24 cellular contexts compared by ENCODE assay signal in genomic region chr5:162995568-162995967, GRCh38.
DNase-seq lines count a peak whose midpoint lies in the region; ATAC-seq, FAIRE-seq and TF ChIP-seq lines count a peak whose summit lies in the region.
"Had no signal": no experiment of that assay in that cellular context is flagged by ENCODE, and none has a peak within 500 bp of the region (broad histone marks: within the 10 kb centered on the region; RNA-seq: fewer than 3 reads in every experiment).

No MANE protein-coding gene starts in this region.

- H3K9me3 ChIP-seq in GM12878 (replicated peaks; ENCODE audit: control insufficient read depth, insufficient read depth, low read length): no peaks in the 10 kb centered on the region
- H3K9me3 ChIP-seq: A549; BE2C; BLaER1 treated with 17β-estradiol and CSF1 and Interleukin-3, amounts not matched to agents 10 nM and 100 nM had no signal

- intact Hi-C loops in GM12878 (cut with micrococcal nuclease; ENCODE audit: unreplicated experiment) (loop anchor here (5.0 kb wide), 1 partner anchor 173 kb away; no protein-coding TSS in a partner anchor), left ventricle myocardium superior (cut with micrococcal nuclease) (no loop called here)

- no peak overlapping the region for H3K4me2 ChIP-seq in GM12878 (ENCODE audit: control insufficient read depth, insufficient read depth)
- H3K4me2 ChIP-seq: A549; BLaER1 treated with 17β-estradiol and CSF1 and Interleukin-3, amounts not matched to agents 10 nM and 100 nM; GM23338 had no signal

- WGBS in GM12878 (ENCODE audit: insufficient coverage, insufficient replicate concordance, low lambda C conversion rate, missing lambda C conversion rate): 35% methylated on average over 4 of the region's 4 CpGs

- H2AFZ ChIP-seq in GM12878 (ENCODE audit: control insufficient read depth, low read depth, low read length): no peak overlapping the region
- H2AFZ ChIP-seq: GM23338 had no signal

- in situ Hi-C loops in GM12878 (cut with MboI): no loop called here

- POLR2A ChIA-PET in GM12878 (lab: Charles Lee): no interaction called here

- SMC1A ChIA-PET in GM12878 (lab: Charles Lee; ENCODE audit: uncharacterized antibody, unreplicated experiment): interaction anchor here (0.9 to 1.5 kb wide), 4 partner anchors 12 to 352 kb away, joined by 3 to 5 read pairs (median 4); no protein-coding TSS in a partner anchor

- RAD21 ChIA-PET in GM12878 (lab: Charles Lee; ENCODE audit: unreplicated experiment): interaction anchor here (0.9 kb wide), 1 partner anchor 11 kb away, joined by 4 read pairs; no protein-coding TSS in a partner anchor

- H3K4me3 ChIP-seq in GM06990 (replicated peaks; ENCODE audit: low read depth, low read length): no peak overlapping the region
- H3K4me3 ChIP-seq in GM12878: no peak overlapping the region
- H3K4me3 ChIP-seq: A549; BLaER1 treated with 17β-estradiol and CSF1 and Interleukin-3, amounts not matched to agents 10 nM and 100 nM; GM23338 had no signal

- ATAC-seq in GM18519 (IDR thresholded peaks at IDR 0.05; ENCODE audit: low FRiP score, unreplicated experiment) (peak; percentile 35), GM21786 (IDR thresholded peaks at IDR 0.05; ENCODE audit: unreplicated experiment) (peak; percentile 33), GM12878 (peak; percentile 89), left ventricle myocardium superior (no peak), HG02981 (IDR thresholded peaks at IDR 0.05; ENCODE audit: unreplicated experiment) (no peak)
- ATAC-seq: A549, GM23338, HCT116 had no signal

- H3K27ac ChIP-seq in GM12878 (ENCODE audit: control insufficient read depth, insufficient read depth): no peak overlapping the region
- H3K27ac ChIP-seq: A549; BLaER1 treated with 17β-estradiol and CSF1 and Interleukin-3, amounts not matched to agents 10 nM and 100 nM had no signal

- no peaks in the 10 kb centered on the region for H3K79me2 ChIP-seq in GM12878 (ENCODE audit: control insufficient read depth, insufficient read depth, low read length)

- H3K4me1 ChIP-seq in GM12878 (ENCODE audit: control insufficient read depth, insufficient read depth, low read length): no peaks in the 10 kb centered on the region
- H3K4me1 ChIP-seq: A549; BE2C; BLaER1 treated with 17β-estradiol and CSF1 and Interleukin-3, amounts not matched to agents 10 nM and 100 nM had no signal

- BruUV-seq in GM12878 (replicated peaks; lab: Mats Ljungman, UMichigan): no TSS peak

- CTCF ChIA-PET in GM12878 (lab: Yijun Ruan, JAX): interaction anchor here (0.6 kb wide), 1 partner anchor 275 kb away, joined by 3 read pairs; no protein-coding TSS in a partner anchor

- peak; percentile 31 for FAIRE-seq in GM12878 (lab: Jason Lieb, UNC)
- FAIRE-seq: A549, D721Med, GM12892 had no signal

- TF ChIP-seq RAD21 in GM12878 (IDR thresholded peaks at IDR 0.05; ENCODE audit: insufficient read depth, low read depth, low read length): no peak

- H3K36me3 ChIP-seq in GM06990 (ENCODE audit: control insufficient read depth, insufficient read depth, low read length) (no peaks in the 10 kb centered on the region), GM12878 (ENCODE audit: control insufficient read depth in 2 of 2, insufficient read depth in 2 of 2, low read length in 1 of 2) (no peaks in the 10 kb centered on the region)
- H3K36me3 ChIP-seq: BE2C; BLaER1 treated with 17β-estradiol and CSF1 and Interleukin-3, amounts not matched to agents 10 nM and 100 nM had no signal

- TF ChIP-seq CTCF in GM06990 (IDR thresholded peaks at IDR 0.05; ENCODE audit: insufficient read depth, low read length, poor library complexity, severe bottlenecking) (no peak), GM12878 (IDR thresholded peaks at IDR 0.05 in 2 of 3, conservative IDR thresholded peaks at IDR 0.05 in 1 of 3; ENCODE audit: control insufficient read depth in 2 of 3, extremely low read depth in 1 of 3, insufficient read depth in 1 of 3, low read depth in 3 of 3, low read length in 3 of 3) (no peak)

- H3K27me3 ChIP-seq in GM06990 (replicated peaks; ENCODE audit: control insufficient read depth, insufficient read depth, low read length) (no peaks in the 10 kb centered on the region), GM12878 (replicated peaks in 1 of 2; ENCODE audit: control insufficient read depth in 2 of 2, insufficient read depth in 2 of 2, low read length in 1 of 2) (no peaks in the 10 kb centered on the region)
- H3K27me3 ChIP-seq: BE2C; BLaER1 treated with 17β-estradiol and CSF1 and Interleukin-3, amounts not matched to agents 10 nM and 100 nM had no signal

- TF ChIP-seq POLR2A in GM12878 (IDR thresholded peaks at IDR 0.05; ENCODE audit: low read depth, low read length): no peak

- H3K9ac ChIP-seq in GM12878 (ENCODE audit: control insufficient read depth, insufficient read depth, low read length): no peak overlapping the region
- H3K9ac ChIP-seq: BLaER1 treated with 17β-estradiol and CSF1 and Interleukin-3, amounts not matched to agents 10 nM and 100 nM had no signal

- DNase-seq in GM06990 (ENCODE audit: extremely low read depth, insufficient read length) (peak; percentile 14), GM12878 (ENCODE audit: low read depth, low spot score) (peak; percentile 30), left ventricle myocardium superior (no peak), NCI-H1694 treated with DMSO at 0.1 percent for 48 hours (lab: John Stamatoyannopoulos, UW) (no peak)
- DNase-seq: 8988T; ACHN; AML-193; BE2C; CD4-positive, alpha-beta T cell; CD8-positive, alpha-beta memory T cell; DMS 273 treated with DMSO at 0.1 percent for 48 hours; DMS79; EL; GDM1; H9 had no signal

- no peaks in the 10 kb centered on the region for H4K20me1 ChIP-seq in GM12878 (ENCODE audit: control insufficient read depth, insufficient read depth)
- H4K20me1 ChIP-seq: BLaER1 treated with 17β-estradiol and CSF1 and Interleukin-3, amounts not matched to agents 10 nM and 100 nM had no signal

- TF ChIP-seq EP300 in GM12878 (IDR thresholded peaks at IDR 0.05; ENCODE audit: borderline replicate concordance in 1 of 2, control insufficient read depth in 1 of 2, low read depth in 2 of 2, low read length in 2 of 2): 0 out of 4 replicates have a peak, but pooled peaks of 1 of the 2 experiments have one; percentile 38

TF ChIP-seq in GM12878, 131 proteins besides CTCF, POLR2A, EP300 and RAD21 (continues in another document):
- TF ChIP-seq ZNF24 (IDR thresholded peaks at IDR 0.05) (0 out of 2 replicates have a peak, but pooled peaks have one; percentile 58), MEF2B (IDR thresholded peaks at IDR 0.05; ENCODE audit: partially characterized antibody, poor library complexity, severe bottlenecking) (no peak), EGR1 (IDR thresholded peaks at IDR 0.05; ENCODE audit: borderline replicate concordance in 1 of 2, low read depth in 2 of 2, low read length in 2 of 2) (no peak), ZNF687 (IDR thresholded peaks at IDR 0.05) (peak; percentile 45; the same call in 1 of the 2 replicates), SMAD1 (IDR thresholded peaks at IDR 0.05; ENCODE audit: low read depth, partially characterized antibody) (no peak), FOXM1 (IDR thresholded peaks at IDR 0.05; ENCODE audit: low read depth, low read length) (no peak), NFIC (IDR thresholded peaks at IDR 0.05; ENCODE audit: low read depth, low read length) (no peak), CHD4 (IDR thresholded peaks at IDR 0.05) (no peak), BMI1 (IDR thresholded peaks at IDR 0.05; ENCODE audit: borderline replicate concordance) (peak; percentile 68), MTA2 (IDR thresholded peaks at IDR 0.05; ENCODE audit: low read depth) (peak; percentile 99), SKIL (IDR thresholded peaks at IDR 0.05; ENCODE audit: low read depth, poor library complexity, severe bottlenecking) (peak; percentile 38), HDAC2 (IDR thresholded peaks at IDR 0.05) (no peak)

Comparison
In these comparisons a context has a peak if more than half of its experiments do, and no peak if none do; other contexts are left out.
1. DNase-seq: peak in GM06990 (single experiment) and GM12878 (single experiment); none in left ventricle myocardium superior (single experiment) and NCI-H1694 treated with DMSO at 0.1 percent for 48 hours (single experiment).
2. ATAC-seq: peak in GM18519 (single experiment), GM21786 (single experiment) and GM12878 (single experiment); none in left ventricle myocardium superior (single experiment) and HG02981 (single experiment).